In genomic region chr12:94594443-94594825, GRCh38 we compare ENCODE assay signal across 1 cellular context.
TF ChIP-seq lines count a peak whose summit lies in the region.

No MANE protein-coding gene starts in this region.

TF ChIP-seq in endothelial cell of umbilical vein, 7 proteins besides CTCF, POLR2A, EP300 and RAD21:
- TF ChIP-seq MYC (IDR thresholded peaks at IDR 0.05; ENCODE audit: low read depth, low read length) = no peak
- TF ChIP-seq EZH2 (IDR thresholded peaks at IDR 0.05; ENCODE audit: borderline replicate concordance, low read depth, low read length, severe bottlenecking) = no peak
- no peak for TF ChIP-seq POLR2AphosphoS5 (IDR thresholded peaks at IDR 0.05; ENCODE audit: insufficient read depth, low read depth, low read length)
- TF ChIP-seq MAX (IDR thresholded peaks at IDR 0.05; ENCODE audit: insufficient read depth, insufficient read length) = no peak
- TF ChIP-seq FOS (IDR thresholded peaks at IDR 0.05; ENCODE audit: borderline replicate concordance, insufficient read depth, low read length) = no peak
- TF ChIP-seq JUN (IDR thresholded peaks at IDR 0.05; ENCODE audit: borderline replicate concordance, insufficient read depth, insufficient read length, low read depth) = no peak
- TF ChIP-seq GATA2 (IDR thresholded peaks at IDR 0.05; ENCODE audit: insufficient read depth, insufficient read length, low read depth, low read length) = no peak
